8 cellular contexts compared by ENCODE assay signal in genomic region chr19:52637718-52638585, GRCh38. TPM values are rescaled to one million over a fixed set of nuclear protein-coding genes. Genes with fewer than 3 reads are reported as not detected.
A peak's percentile ranks its signal among the peaks of the same experiment; 100 is the strongest.
DNase-seq lines count a peak whose midpoint lies in the region; ATAC-seq and TF ChIP-seq lines count a peak whose summit lies in the region.

Gene ZNF83, minus strand, starts transcription at chr19:52638355.

- peak within 1 kb of the TSS; percentile 98 for H3K4me3 Mint-ChIP-seq in endothelial cell (ENCODE audit: unreplicated experiment)
- H3K4me3 Mint-ChIP-seq in mesothelial cell of epicardium: peak within 1 kb of the TSS; percentile 94

- DNase-seq in HPDE6-E6E7 (ENCODE audit: extremely low spot score): peak; percentile 76
- DNase-seq in NOMO-1 treated with dmso at 0.1 percent for 144 hours (lab: John Stamatoyannopoulos, UW; ENCODE audit: unreplicated experiment): peak; percentile 64
- DNase-seq in activated CD8-positive, alpha-beta memory T cell treated with anti-CD3 and anti-CD28 coated beads, Interleukin-2, amount 50 U/mL, for 24 hours (ENCODE audit: extremely low read depth): peak; percentile 66
- DNase-seq in endothelial cell (ENCODE audit: low spot score): peak; percentile 96
- peak; percentile 99 for DNase-seq in mesothelial cell of epicardium (ENCODE audit: low spot score in 2 of 2, unreplicated experiment in 2 of 2)
- peak; percentile 75 to 85 for DNase-seq in stimulated activated CD8-positive, alpha-beta memory T cell treated with anti-CD3 and anti-CD28 coated beads, Interleukin-15, amount 100 ng/mL, for 4 hours (ENCODE audit: low read depth in 2 of 2)

- H3K9me3 Mint-ChIP-seq in endothelial cell (ENCODE audit: unreplicated experiment) (no peaks in the 10 kb centered on the region), mesothelial cell of epicardium (no peaks in the 10 kb centered on the region)

- H3K27me3 Mint-ChIP-seq in endothelial cell (ENCODE audit: unreplicated experiment) (peaks cover 8% of the 10 kb centered on the region), mesothelial cell of epicardium (ENCODE audit: low read depth) (no peaks in the 10 kb centered on the region)

- H3K36me3 Mint-ChIP-seq in endothelial cell (ENCODE audit: low read depth, unreplicated experiment) (peaks cover 11% of the 10 kb centered on the region), mesothelial cell of epicardium (peaks cover 4% of the 10 kb centered on the region)

- H3K27ac Mint-ChIP-seq in endothelial cell (ENCODE audit: unreplicated experiment): peak within 1 kb of the TSS; percentile 98
- H3K27ac Mint-ChIP-seq in mesothelial cell of epicardium: peak within 1 kb of the TSS; percentile 100

- H3K4me1 Mint-ChIP-seq in endothelial cell (ENCODE audit: unreplicated experiment) (peaks cover 9% of the 10 kb centered on the region), mesothelial cell of epicardium (peaks cover 22% of the 10 kb centered on the region)

- TF ChIP-seq CTCF in C4-2B (conservative IDR thresholded peaks at IDR 0.05): no peak
- no peak for TF ChIP-seq CTCF in endothelial cell (IDR thresholded peaks at IDR 0.05; ENCODE audit: unreplicated experiment)
- TF ChIP-seq CTCF in mesothelial cell of epicardium (IDR thresholded peaks at IDR 0.05; ENCODE audit: unreplicated experiment): no peak

- ATAC-seq in GM19438 (IDR thresholded peaks at IDR 0.05; ENCODE audit: low read depth, unreplicated experiment): peak; percentile 90

- H3K27ac ChIP-seq in C4-2B: peak within 1 kb of the TSS; percentile 74

RNA-seq across cellular contexts. Expression of gene ZNF83, which starts in this region (rescaled TPM):
- total RNA-seq in endothelial cell (ENCODE audit: unreplicated experiment): 40.0 TPM
- 143 to 152 TPM (median 145 TPM) in 3 replicates for total RNA-seq in mesothelial cell of epicardium

Comparison
In these comparisons a context has a peak if more than half of its experiments do, and no peak if none do; other contexts are left out.
1. Peak in every context shown above with its lines: DNase-seq, ATAC-seq and H3K27ac ChIP-seq.